ENCODE assay signal across 28 cellular contexts in genomic region chr7:103469095-103469948, GRCh38. TPM values are rescaled to one million over a fixed set of nuclear protein-coding genes. Genes with fewer than 3 reads are reported as not detected.
"Had no signal": no experiment of that assay in that cellular context is flagged by ENCODE, and none has a peak within 500 bp of the region (broad histone marks: within the 10 kb centered on the region; RNA-seq: fewer than 3 reads in every experiment).

No MANE protein-coding gene starts in this region.

- DNase-seq: stimulated activated CD4-positive, alpha-beta T cell treated with anti-CD3 and anti-CD28 coated beads, Interleukin-2, amount 100 ng/mL, for 48 hours; stimulated activated CD4-positive, alpha-beta T cell treated with anti-CD3 and anti-CD28 coated beads, Interleukin-4, amount 100 ng/mL, for 1 hour; stimulated activated CD4-positive, alpha-beta T cell treated with anti-CD3 and anti-CD28 coated beads, Interleukin-4, amount 100 ng/mL, for 24 hours; stimulated activated CD4-positive, alpha-beta T cell treated with anti-CD3 and anti-CD28 coated beads, Interleukin-4, amount 100 ng/mL, for 4 hours; stimulated activated CD8-positive, alpha-beta memory T cell treated with anti-CD3 and anti-CD28 coated beads, Interleukin-4, amount 100 ng/mL, for 48 hours; stimulated activated naive B cell treated with anti-CD40 and anti-IgM and Interleukin-4, amounts not matched to agents 10 μg/mL and 1 μg/mL and 100 μg/mL, for 72 hours; stimulated activated naive CD4-positive, alpha-beta T cell; stimulated activated naive CD4-positive, alpha-beta T cell treated with Interleukin-2 at 50 U/mL for 16 hours; stimulated activated naive CD8-positive, alpha-beta T cell treated with anti-CD3 and anti-CD28 coated beads, Interleukin-15, amount 100 ng/mL, for 72 hours; stimulated activated naive CD8-positive, alpha-beta T cell treated with anti-CD3 and anti-CD28 coated beads, Interleukin-15, Interleukin-2, amounts not matched to agents 100 U/mL and 50 U/mL, for 24 hours; stomach; substantia nigra; testis; thyroid gland; tibial artery; transverse colon; trophoblast cell; upper lobe of left lung; upper lobe of right lung; uterus had no signal

- H3K27me3 ChIP-seq: stomach, suprapubic skin, testis, thyroid gland, tibial nerve, upper lobe of left lung, upper lobe of right lung, uterus, vagina had no signal

- FAIRE-seq: urothelium cell line had no signal

- H3K9me3 ChIP-seq: stomach, suprapubic skin, testis, thoracic aorta, thyroid gland, tibial artery, tibial nerve, transverse colon, upper lobe of left lung, upper lobe of right lung, uterus, vagina had no signal

- ATAC-seq: stimulated activated effector memory CD8-positive, alpha-beta T cell treated with anti-CD3 and anti-CD28 coated beads, Interleukin-12 subunit alpha, Interleukin-12 subunit beta, amount 100 ng/mL, for 72 hours; stimulated activated memory B cell treated with anti-CD40 and anti-IgM and Interleukin-4, amounts not matched to agents 10 μg/mL and 1 μg/mL and 100 μg/mL, for 72 hours; stimulated activated naive B cell treated with anti-CD40 and anti-IgM and Interleukin-4, amounts not matched to agents 10 μg/mL and 1 μg/mL and 100 μg/mL, for 72 hours; stimulated activated naive CD8-positive, alpha-beta T cell treated with anti-CD3 and anti-CD28 coated beads, Interleukin-15, amount 100 ng/mL, for 72 hours; stimulated activated naive CD8-positive, alpha-beta T cell treated with anti-CD3 and anti-CD28 coated beads, Interleukin-15, Interleukin-2, amounts not matched to agents 100 U/mL and 50 U/mL, for 24 hours; upper lobe of right lung had no signal

- H3K4me1 ChIP-seq: stomach, suprapubic skin, testis, thyroid gland, tibial artery, tibial nerve, transverse colon, upper lobe of left lung, upper lobe of right lung, uterus, vagina had no signal

- H3K36me3 ChIP-seq: stomach, suprapubic skin, thoracic aorta, thyroid gland, tibial artery, tibial nerve, transverse colon, upper lobe of left lung, upper lobe of right lung, uterus, vagina had no signal

- H3K27ac ChIP-seq: stomach, suprapubic skin, testis, thoracic aorta, thyroid gland, tibial artery, tibial nerve, transverse colon, upper lobe of left lung, upper lobe of right lung, uterus, vagina had no signal

- H3K4me3 ChIP-seq: stomach, suprapubic skin, testis, thoracic aorta, thyroid gland, tibial artery, tibial nerve, transverse colon, upper lobe of left lung, upper lobe of right lung, uterus, vagina had no signal

RNA-seq across cellular contexts. Expression of gene SLC26A5, which starts 23.3 kb away (rescaled TPM):
- total RNA-seq: temporal lobe, thoracic aorta, vagina had no signal
